Comparison of ENCODE assay signal across 8 cellular contexts in genomic region chr11:66883021-66883968, GRCh38. TPM values are rescaled to one million over a fixed set of nuclear protein-coding genes. Genes with fewer than 3 reads are reported as not detected.
A peak's percentile ranks its signal among the peaks of the same experiment; 100 is the strongest.
DNase-seq lines count a peak whose midpoint lies in the region; ATAC-seq and TF ChIP-seq lines count a peak whose summit lies in the region.

No MANE protein-coding gene starts in this region.

- TF ChIP-seq CTCF in choroid plexus epithelial cell (conservative IDR thresholded peaks at IDR 0.05; ENCODE audit: low read depth, low read length) (peak; percentile 66), left lung (IDR thresholded peaks at IDR 0.05) (peak; percentile 42 to 65)

- ATAC-seq in left lung (peak; percentile 87), HG03280 (IDR thresholded peaks at IDR 0.05; ENCODE audit: unreplicated experiment) (no peak)

- no peaks in the 10 kb centered on the region for H3K27me3 ChIP-seq in left lung

- DNase-seq in NCI-H1436 (lab: John Stamatoyannopoulos, UW) (peak; percentile 59), NCI-H1436 treated with DMSO at 0.1 percent for 48 hours (lab: John Stamatoyannopoulos, UW) (no peak), NCI-H2029 treated with DMSO at 0.1 percent for 48 hours (lab: John Stamatoyannopoulos, UW) (peak; percentile 92), choroid plexus epithelial cell (ENCODE audit: low read depth) (peak; percentile 71), left lung (peak in 1 of 2 donors; percentile 90)
- peak; percentile 70 for DNase-seq in activated CD4-positive, CD25-positive, alpha-beta regulatory T cell treated with anti-CD3 and anti-CD28 coated beads, Interleukin-2, amount 50 U/mL, for 72 hours
- DNase-seq in stimulated activated CD4-positive, alpha-beta T cell treated with anti-CD3 and anti-CD28 coated beads, Interleukin-4, amount 100 ng/mL, for 1 hour: peak; percentile 72

- no peaks in the 10 kb centered on the region for H3K36me3 ChIP-seq in left lung

- H3K27ac ChIP-seq in left lung: peak overlapping the region in 1 of 2 donors; percentile 13

- H3K9me3 ChIP-seq in left lung: no peaks in the 10 kb centered on the region

- intact Hi-C loops in left lung (cut with DNase I): no loop called here

- H3K4me3 ChIP-seq in choroid plexus epithelial cell (ENCODE audit: low read depth, low read length): no peak overlapping the region
- H3K4me3 ChIP-seq in left lung: peak overlapping the region; percentile 1 to 9

- H3K4me1 ChIP-seq in left lung: peaks cover 0 to 8% of the 10 kb centered on the region in 2 donors

RNA-seq across cellular contexts. Expression of gene LRFN4, which starts 26.4 kb away (rescaled TPM):
- 10 to 100 TPM; 20.2 to 21.1 TPM for total RNA-seq in left lung

RNA-seq across cellular contexts. Expression of gene RCE1, which starts 40.1 kb away (rescaled TPM):
- 10 to 100 TPM; 16.4 to 22.3 TPM for total RNA-seq in left lung
